ENCODE assay signal across 8 cellular contexts in the genomic region with DNA sequence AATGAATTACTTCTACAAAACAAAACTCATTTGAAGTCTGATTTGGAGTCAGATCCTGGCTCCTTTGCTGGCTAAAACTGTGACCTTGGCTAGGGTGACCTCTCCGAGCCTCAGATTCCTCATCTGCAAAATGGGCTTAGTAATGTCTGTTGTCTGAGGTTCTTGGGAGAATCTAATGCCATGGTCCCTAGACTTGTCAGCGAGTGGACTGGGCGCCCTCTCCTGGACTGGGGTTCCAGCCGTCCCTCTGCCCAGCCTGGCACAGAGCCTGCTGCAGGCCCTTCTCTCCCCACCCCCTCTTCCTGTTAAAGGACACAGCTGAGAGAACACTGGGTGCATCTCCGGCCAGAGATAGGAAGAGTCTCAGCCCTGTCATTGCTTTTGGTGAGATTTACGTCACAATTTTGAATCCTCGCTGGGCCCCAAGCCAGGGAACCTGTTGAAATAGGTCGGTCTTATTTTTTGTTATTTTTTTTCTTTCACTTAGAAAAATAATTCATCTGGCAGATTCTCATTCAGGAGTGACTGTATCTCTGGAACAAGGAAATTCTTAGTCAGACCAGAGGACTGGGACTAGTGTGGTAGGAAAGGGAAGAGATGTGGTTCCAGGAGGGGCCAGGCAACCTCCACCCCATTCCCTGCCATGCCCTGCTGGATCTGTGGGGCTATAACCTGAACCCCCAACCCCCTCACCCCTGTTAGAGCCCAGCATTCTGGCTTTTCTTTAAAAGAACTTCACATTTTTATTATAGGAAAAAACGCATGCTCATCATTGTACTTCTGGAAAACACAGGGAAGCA. TPM values are rescaled to one million over a fixed set of nuclear protein-coding genes. Genes with fewer than 3 reads are reported as not detected.
A peak's percentile ranks its signal among the peaks of the same experiment; 100 is the strongest.
DNase-seq lines count a peak whose midpoint lies in the region; ATAC-seq and TF ChIP-seq lines count a peak whose summit lies in the region.

No MANE protein-coding gene starts in this region.

- H3K27me3 ChIP-seq in HCT116 (ENCODE audit: insufficient read depth, low read length) (no peaks in the 10 kb centered on the region), neuronal stem cell (ENCODE audit: control insufficient read depth in 3 of 3, insufficient read depth in 3 of 3, low read depth in 1 of 3, low read length in 3 of 3) (no peaks in the 10 kb centered on the region)

- no peak for TF ChIP-seq RAD21 in HCT116 (IDR thresholded peaks at IDR 0.05; ENCODE audit: low read depth)

- TF ChIP-seq CTCF in HCT116 (IDR thresholded peaks at IDR 0.05 in 2 of 3, conservative IDR thresholded peaks at IDR 0.05 in 1 of 3; ENCODE audit: borderline replicate concordance in 1 of 3, insufficient read depth in 1 of 3, low read depth in 2 of 3, low read length in 2 of 3), result peak in 2 of 3 experiments; percentile 25 to 49; a peak in 3 of 6 replicates

- no peak overlapping the region for H2AK5ac ChIP-seq in neuronal stem cell (ENCODE audit: low read depth, low read length)

- DNase-seq in GM03348 (ENCODE audit: low spot score) (peak; percentile 70), HCT116 (ENCODE audit: low read depth, low spot score) (peak; percentile 21), UCSD-AML1 (lab: John Stamatoyannopoulos, UW; ENCODE audit: unreplicated experiment) (peak; percentile 66), glomerular visceral epithelial cell (ENCODE audit: extremely low spot score) (peak; percentile 95), renal cortical epithelial cell (ENCODE audit: low read depth) (peak; percentile 88), 8988T (no peak), neuronal stem cell (ENCODE audit: low spot score) (no peak), NCI-H526 treated with DMSO at 0.1 percent for 48 hours (lab: John Stamatoyannopoulos, UW) (no peak)

- peak; percentile 77 for ATAC-seq in HCT116

- H3K9me3 ChIP-seq in HCT116 (ENCODE audit: control insufficient read depth in 1 of 2, insufficient read depth in 1 of 2, low read depth in 1 of 2, low read length in 2 of 2), result no peaks in the 10 kb centered on the region
- no peaks in the 10 kb centered on the region for H3K9me3 ChIP-seq in neuronal stem cell (replicated peaks in 1 of 2; ENCODE audit: control insufficient read depth in 2 of 2, insufficient read depth in 1 of 2, low read depth in 1 of 2, low read length in 2 of 2)

- no TSS peak for BruUV-seq in HCT116 (replicated peaks; lab: Mats Ljungman, UMichigan)

- H2AFZ ChIP-seq in HCT116 (ENCODE audit: low read depth, low read length, poor library complexity, severe bottlenecking) (no peak overlapping the region), neuronal stem cell (ENCODE audit: low read length) (no peak overlapping the region)

- H3K23ac ChIP-seq in neuronal stem cell (ENCODE audit: low read depth, low read length, poor library complexity), result no peak overlapping the region

- H3K79me2 ChIP-seq in HCT116 (ENCODE audit: insufficient read depth, low read length), result no peaks in the 10 kb centered on the region

- POLR2A ChIA-PET in HCT116 (lab: Charles Lee), result no interaction called here

- no peaks in the 10 kb centered on the region for H3K79me1 ChIP-seq in neuronal stem cell (ENCODE audit: low read depth, low read length)

- no peak for TF ChIP-seq POLR2A in HCT116 (IDR thresholded peaks at IDR 0.05; ENCODE audit: borderline replicate concordance, extremely low read depth, insufficient read depth, insufficient read length)

- H2BK15ac ChIP-seq in neuronal stem cell (ENCODE audit: low read length), result no peak overlapping the region

- no peak overlapping the region for H3K27ac ChIP-seq in HCT116 (ENCODE audit: low read depth, low read length)
- H3K27ac ChIP-seq in neuronal stem cell (replicated peaks; ENCODE audit: low read length), result no peak overlapping the region

- intact Hi-C loops in HCT116 (cut with micrococcal nuclease), result loop anchor here (2.0 kb wide), 1 partner anchor 194 kb away; no protein-coding TSS in a partner anchor

- H4K8ac ChIP-seq in neuronal stem cell (ENCODE audit: low read depth, low read length), result no peak overlapping the region

- no peak overlapping the region for H4K91ac ChIP-seq in neuronal stem cell (ENCODE audit: low read depth, low read length, poor library complexity)

- no peak overlapping the region for H3K14ac ChIP-seq in neuronal stem cell (ENCODE audit: low read length)

- no peak overlapping the region for H2BK120ac ChIP-seq in neuronal stem cell (ENCODE audit: low read depth, low read length)

- no peaks in the 10 kb centered on the region for H4K20me1 ChIP-seq in HCT116 (ENCODE audit: insufficient read depth)

- H3K36me3 ChIP-seq in HCT116 (ENCODE audit: control insufficient read depth in 1 of 2, insufficient read depth in 2 of 2, low read length in 2 of 2) (no peaks in the 10 kb centered on the region; a peak in 1 of 4 replicates), neuronal stem cell (replicated peaks in 1 of 2; ENCODE audit: control insufficient read depth in 2 of 2, insufficient read depth in 2 of 2, low read length in 2 of 2) (peaks cover 22 to 59% of the 10 kb centered on the region in 2 donors)

- H3K4ac ChIP-seq in neuronal stem cell (ENCODE audit: low read length), result no peak overlapping the region

- no peak overlapping the region for H3K18ac ChIP-seq in neuronal stem cell (ENCODE audit: low read length)

- no CpG with 5 or more reads among the region's 9 CpGs for WGBS in neuronal stem cell (ENCODE audit: extremely low coverage in 2 of 2, insufficient read length in 2 of 2, insufficient replicate concordance in 1 of 2), 2 donors

- H3K4me1 ChIP-seq in HCT116 (ENCODE audit: control insufficient read depth in 1 of 2, insufficient read depth in 2 of 2, low read length in 2 of 2) (no peaks in the 10 kb centered on the region), neuronal stem cell (ENCODE audit: control insufficient read depth in 2 of 2, insufficient read depth in 1 of 2, low read depth in 1 of 2, low read length in 2 of 2) (peaks cover 4 to 5% of the 10 kb centered on the region in 2 donors)

- CTCF ChIA-PET in HCT116 (lab: Charles Lee), result interaction anchor here (1.3 kb wide), 1 partner anchor 204 kb away, joined by 4 read pairs; no protein-coding TSS in a partner anchor

- no peak overlapping the region for H2BK12ac ChIP-seq in neuronal stem cell (ENCODE audit: low read length)

- no peaks in the 10 kb centered on the region for H3K9me2 ChIP-seq in HCT116 (ENCODE audit: insufficient read depth)

- H3K4me2 ChIP-seq in HCT116 (ENCODE audit: low read length) (no peak overlapping the region), neuronal stem cell (ENCODE audit: insufficient read depth, low read length, poor library complexity, severe bottlenecking) (no peak overlapping the region)

- RAD21 ChIA-PET in HCT116 (lab: Charles Lee; ENCODE audit: low non-redundant PET in 1 of 2, low total read pairs in 2 of 2, uncharacterized antibody in 2 of 2, unreplicated experiment in 2 of 2), result no interaction called here

- H3K4me3 ChIP-seq in HCT116 (replicated peaks in 1 of 2; ENCODE audit: low read depth in 1 of 2, low read length in 2 of 2) (no peak overlapping the region), neuronal stem cell (ENCODE audit: low read length in 2 of 2) (no peak overlapping the region)

- no peak overlapping the region for H2BK5ac ChIP-seq in neuronal stem cell (ENCODE audit: low read length)

- H3K9ac ChIP-seq in HCT116 (ENCODE audit: low read length) (no peak overlapping the region), neuronal stem cell (ENCODE audit: low read depth, low read length, poor library complexity) (no peak overlapping the region)

TF ChIP-seq in HCT116, 20 proteins besides CTCF, POLR2A, EP300 and RAD21:
- TF ChIP-seq EZH2 (IDR thresholded peaks at IDR 0.05), result no peak
- no peak for TF ChIP-seq CBX3 (IDR thresholded peaks at IDR 0.05; ENCODE audit: low read depth)
- TF ChIP-seq ZFX (IDR thresholded peaks at IDR 0.05), result no peak
- TF ChIP-seq, protein P1, sequence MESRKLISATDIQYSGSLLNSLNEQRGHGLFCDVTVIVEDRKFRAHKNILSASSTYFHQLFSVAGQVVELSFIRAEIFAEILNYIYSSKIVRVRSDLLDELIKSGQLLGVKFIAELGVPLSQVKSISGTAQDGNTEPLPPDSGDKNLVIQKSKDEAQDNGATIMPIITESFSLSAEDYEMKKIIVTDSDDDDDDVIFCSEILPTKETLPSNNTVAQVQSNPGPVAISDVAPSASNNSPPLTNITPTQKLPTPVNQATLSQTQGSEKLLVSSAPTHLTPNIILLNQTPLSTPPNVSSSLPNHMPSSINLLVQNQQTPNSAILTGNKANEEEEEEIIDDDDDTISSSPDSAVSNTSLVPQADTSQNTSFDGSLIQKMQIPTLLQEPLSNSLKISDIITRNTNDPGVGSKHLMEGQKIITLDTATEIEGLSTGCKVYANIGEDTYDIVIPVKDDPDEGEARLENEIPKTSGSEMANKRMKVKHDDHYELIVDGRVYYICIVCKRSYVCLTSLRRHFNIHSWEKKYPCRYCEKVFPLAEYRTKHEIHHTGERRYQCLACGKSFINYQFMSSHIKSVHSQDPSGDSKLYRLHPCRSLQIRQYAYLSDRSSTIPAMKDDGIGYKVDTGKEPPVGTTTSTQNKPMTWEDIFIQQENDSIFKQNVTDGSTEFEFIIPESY (IDR thresholded peaks at IDR 0.05; ENCODE audit: extremely low read depth, insufficient replicate concordance, low read length), result no peak
- no peak for TF ChIP-seq FOSL1 (IDR thresholded peaks at IDR 0.05; ENCODE audit: low read depth)
- no peak for TF ChIP-seq SIN3A (IDR thresholded peaks at IDR 0.05; ENCODE audit: low read depth)
- TF ChIP-seq, protein P2, sequence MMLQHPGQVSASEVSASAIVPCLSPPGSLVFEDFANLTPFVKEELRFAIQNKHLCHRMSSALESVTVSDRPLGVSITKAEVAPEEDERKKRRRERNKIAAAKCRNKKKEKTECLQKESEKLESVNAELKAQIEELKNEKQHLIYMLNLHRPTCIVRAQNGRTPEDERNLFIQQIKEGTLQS (IDR thresholded peaks at IDR 0.05), result no peak
- no peak for TF ChIP-seq SP1 (IDR thresholded peaks at IDR 0.05; ENCODE audit: low read depth)
- TF ChIP-seq YY1 (IDR thresholded peaks at IDR 0.05; ENCODE audit: extremely low read depth, insufficient replicate concordance, low read depth, low read length), result no peak

RNA-seq across cellular contexts. Expression of a gene that starts 48.2 kb away (rescaled TPM):
- 58.3 TPM for total RNA-seq in HCT116 (2021; ENCODE audit: unreplicated experiment)
- 76.8 and 85.2 TPM in 2 replicates for polyA plus RNA-seq in HCT116 (2012)
- 36.0 and 53.5 TPM in 2 replicates for total RNA-seq in renal cortical epithelial cell
- polyA plus RNA-seq in neuronal stem cell (2013, experiment 1 of 2), result 88.1 TPM
- 87.5 TPM for polyA plus RNA-seq in neuronal stem cell (2013, experiment 2 of 2)

Comparison
In these comparisons a context has a peak if more than half of its experiments do, and no peak if none do; other contexts are left out.
1. DNase-seq: peak in GM03348 (single experiment), HCT116 (single experiment), UCSD-AML1 (single experiment), glomerular visceral epithelial cell (single experiment) and renal cortical epithelial cell (single experiment); none in 8988T (single experiment), neuronal stem cell (single experiment) and NCI-H526 treated with DMSO at 0.1 percent for 48 hours (single experiment).